In the genomic region with DNA sequence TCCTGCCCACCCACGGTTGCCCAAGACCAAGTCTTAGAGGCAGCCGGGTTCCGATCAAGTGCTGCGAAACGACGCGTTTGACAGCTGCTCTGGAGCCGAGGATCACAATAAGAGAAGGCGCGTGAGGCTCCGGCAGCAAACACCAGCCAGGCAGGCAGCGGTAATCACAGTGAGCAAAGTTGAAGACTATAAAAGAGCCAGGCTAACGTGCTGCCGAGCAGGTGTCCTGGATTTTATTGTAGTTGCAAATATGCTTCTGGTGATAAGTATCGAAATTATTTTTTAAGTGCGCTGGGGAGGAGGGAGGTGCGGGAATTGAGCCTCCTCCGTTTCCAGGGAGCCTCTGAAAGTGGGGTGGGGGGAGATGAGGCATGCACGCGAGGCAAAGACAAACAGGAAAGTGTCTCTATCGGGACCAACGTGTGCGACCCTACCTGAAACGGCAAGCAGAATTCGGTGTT, we compare ENCODE assay signal across 10 cellular contexts. TPM values are rescaled to one million over a fixed set of nuclear protein-coding genes. Genes with fewer than 3 reads are reported as not detected.
DNase-seq lines count a peak whose midpoint lies in the region; ATAC-seq and TF ChIP-seq lines count a peak whose summit lies in the region.
"Had no signal": no experiment of that assay in that cellular context is flagged by ENCODE, and none has a peak within 500 bp of the region (broad histone marks: within the 10 kb centered on the region; RNA-seq: fewer than 3 reads in every experiment).

No MANE protein-coding gene starts in this region.

- no peak overlapping the region for H3K27ac Mint-ChIP-seq in Calu3 (ENCODE audit: unreplicated experiment)

- H3K9me3 Mint-ChIP-seq in Calu3 (ENCODE audit: low read depth, unreplicated experiment), result no peaks in the 10 kb centered on the region

- no peaks in the 10 kb centered on the region for H3K9me2 ChIP-seq in Karpas-422 (replicated peaks; ENCODE audit: insufficient read depth, low read length)

- DNase-seq in Calu3 (no peak), Peyer's patch (peak in 2 of 3 donors; percentile 74 to 79), foreskin keratinocyte (peak in 1 of 2 donors; percentile 10), omental fat pad (ENCODE audit: low spot score) (no peak), T-helper 9 cell (no peak), NK-92 (lab: John Stamatoyannopoulos, UW; ENCODE audit: unreplicated experiment) (no peak), Karpas-422 (no peak)
- DNase-seq in stimulated activated CD4-positive, alpha-beta T cell treated with anti-CD3 and anti-CD28 coated beads, Interleukin-4, amount 100 ng/mL, for 1 hour, result no peak
- DNase-seq: activated gamma-delta T cell; stimulated activated CD4-positive, alpha-beta T cell treated with anti-CD3 and anti-CD28 coated beads, Interleukin-1b, Interleukin-23, amount 100 ng/mL, for 48 hours had no signal

- H3K36me3 Mint-ChIP-seq in Calu3 (ENCODE audit: insufficient read depth, unreplicated experiment), result no peaks in the 10 kb centered on the region

- no peak overlapping the region for H3K9ac ChIP-seq in Karpas-422 (ENCODE audit: low read length)

- TF ChIP-seq CTCF in Calu3 (IDR thresholded peaks at IDR 0.05; ENCODE audit: unreplicated experiment) (no peak), Peyer's patch (IDR thresholded peaks at IDR 0.05) (no peak), foreskin keratinocyte (conservative IDR thresholded peaks at IDR 0.05) (no peak), omental fat pad (IDR thresholded peaks at IDR 0.05) (no peak)

- no TSS peak for BruUV-seq in Calu3 (replicated peaks; lab: Mats Ljungman, UMichigan)

- no peaks in the 10 kb centered on the region for H3K27me3 ChIP-seq in Peyer's patch
- peaks cover 81% of the 10 kb centered on the region for H3K27me3 ChIP-seq in foreskin keratinocyte
- H3K27me3 ChIP-seq in Karpas-422 (ENCODE audit: low read length), result no peaks in the 10 kb centered on the region

- no peaks in the 10 kb centered on the region for H3K4me1 ChIP-seq in Peyer's patch
- no peaks in the 10 kb centered on the region for H3K4me1 ChIP-seq in foreskin keratinocyte
- H3K4me1 ChIP-seq in Karpas-422 (ENCODE audit: low read length), result no peaks in the 10 kb centered on the region

- H3K4me3 Mint-ChIP-seq in Calu3 (ENCODE audit: low read depth, unreplicated experiment), result peak overlapping the region; percentile 70

- H3K27ac ChIP-seq in Peyer's patch (peak overlapping the region in 3 of 4 donors; percentile 45 to 81 (median 51)), foreskin keratinocyte (no peak overlapping the region), Karpas-422 (ENCODE audit: low read length) (no peak overlapping the region)

- CTCF ChIA-PET in Calu3 (lab: Charles Lee), result no interaction called here

- ATAC-seq in foreskin keratinocyte (peak; percentile 55), omental fat pad (ENCODE audit: low FRiP score) (peak; percentile 32)

- H3K36me3 ChIP-seq in Peyer's patch (no peaks in the 10 kb centered on the region), Karpas-422 (ENCODE audit: insufficient read depth, low read length) (no peaks in the 10 kb centered on the region)

- peaks cover 34% of the 10 kb centered on the region for H3K27me3 Mint-ChIP-seq in Calu3 (ENCODE audit: unreplicated experiment)

- intact Hi-C loops in Calu3 (cut with micrococcal nuclease; ENCODE audit: unreplicated experiment), result no loop called here

- H3K79me2 ChIP-seq in Karpas-422 (ENCODE audit: low read length), result no peaks in the 10 kb centered on the region

- TF ChIP-seq POLR2A in Peyer's patch (IDR thresholded peaks at IDR 0.05), result peak; percentile 28 to 39

- no peaks in the 10 kb centered on the region for H3K4me1 Mint-ChIP-seq in Calu3 (ENCODE audit: low read depth, unreplicated experiment)

- H2AFZ ChIP-seq in Karpas-422 (ENCODE audit: low read length), result no peak overlapping the region

- no peaks in the 10 kb centered on the region for H4K20me1 ChIP-seq in Karpas-422 (ENCODE audit: insufficient read depth, low read depth, low read length)

- no peak overlapping the region for H3K4me2 ChIP-seq in Karpas-422 (ENCODE audit: low read depth, low read length, poor library complexity, severe bottlenecking)

- H3K9me3 ChIP-seq in Peyer's patch (no peaks in the 10 kb centered on the region), Karpas-422 (ENCODE audit: low read length) (peaks cover 7% of the 10 kb centered on the region)

- H3K4me3 ChIP-seq in Peyer's patch, result peak overlapping the region in 3 of 4 donors; percentile 25 to 57 (median 53)
- no peak overlapping the region for H3K4me3 ChIP-seq in Karpas-422 (ENCODE audit: low read length)

RNA-seq across cellular contexts. Expression of gene GABRA2, which starts 0.6 kb away (rescaled TPM):
- 0.12 TPM in 1 of 2 replicates, not detected in the other for total RNA-seq in Calu3 (2022)
- 10 to 100 TPM in 2 of 4 donors, 1 to 10 TPM in 2; 5.8 to 22.1 (median 9.6) TPM for total RNA-seq in Peyer's patch
- total RNA-seq in foreskin keratinocyte, result 0.10 TPM in 1 of 2 replicates, not detected in the other
- polyA plus RNA-seq in foreskin keratinocyte, result 0.02 TPM in 1 of 2 replicates, not detected in the other
- total RNA-seq in omental fat pad, result under 1 TPM in 2 of 4 donors, not detected in 2; 0.63 to 0.96 TPM
- not detected in 2 replicates for total RNA-seq in Karpas-422 (2014; rRNA removed; shearing (Covaris generic); ENCODE audit: low replicate concordance)

Comparison
In these comparisons a context has a peak if more than half of its experiments do, and no peak if none do; other contexts are left out.
1. DNase-seq: peak in Peyer's patch (2 of 3); none in Calu3 (single experiment), omental fat pad (single experiment), T-helper 9 cell (single experiment), NK-92 (single experiment), stimulated activated CD4-positive, alpha-beta T cell treated with anti-CD3 and anti-CD28 coated beads, Interleukin-4, amount 100 ng/mL, for 1 hour (single experiment) and Karpas-422 (single experiment).
2. H3K27ac ChIP-seq: peak in Peyer's patch (3 of 4); none in foreskin keratinocyte (single experiment) and Karpas-422 (single experiment).